Comparison of ENCODE assay signal across 9 cellular contexts in genomic region chr15:67833504-67834248, GRCh38. TPM values are rescaled to one million over a fixed set of nuclear protein-coding genes. Genes with fewer than 3 reads are reported as not detected.
DNase-seq lines count a peak whose midpoint lies in the region; ATAC-seq and TF ChIP-seq lines count a peak whose summit lies in the region.
"Had no signal": no experiment of that assay in that cellular context is flagged by ENCODE, and none has a peak within 500 bp of the region (broad histone marks: within the 10 kb centered on the region; RNA-seq: fewer than 3 reads in every experiment).

No MANE protein-coding gene starts in this region.

- H3K27ac Mint-ChIP-seq in CD4-positive, CD25-positive, alpha-beta regulatory T cell: peak overlapping the region in 1 of 3 donors; percentile 3
- no peak overlapping the region for H3K27ac Mint-ChIP-seq in activated CD8-positive, alpha-beta T cell treated with anti-CD3 and anti-CD28 coated beads, Interleukin-2, amount 10 ng/mL, durations not matched to agents 7 days and 5 days

- no peaks in the 10 kb centered on the region for H3K36me3 ChIP-seq in CD4-positive, CD25-positive, alpha-beta regulatory T cell (ENCODE audit: control insufficient read depth, insufficient read depth, low read length)
- no peaks in the 10 kb centered on the region for H3K36me3 ChIP-seq in HUES64 (ENCODE audit: insufficient read depth, low read length)
- no peaks in the 10 kb centered on the region for H3K36me3 ChIP-seq in uterus

- intact Hi-C loops in uterus (cut with DNase I; ENCODE audit: low total_unique reads): loop anchor here (10.0 kb wide), 1 partner anchor 379 kb away; no protein-coding TSS in a partner anchor

- peaks cover 58% of the 10 kb centered on the region for H3K4me1 ChIP-seq in CD4-positive, CD25-positive, alpha-beta regulatory T cell (ENCODE audit: control insufficient read depth, insufficient read depth, low read length, poor library complexity, severe bottlenecking)
- H3K4me1 ChIP-seq in HUES64 (ENCODE audit: insufficient read depth, low read length) (peaks cover 32% of the 10 kb centered on the region), uterus (peaks cover 0 to 27% of the 10 kb centered on the region in 2 donors)

- DNase-seq in CD4-positive, CD25-positive, alpha-beta regulatory T cell: peak in 2 of 3 donors; percentile 36 to 46
- peak; percentile 55 for DNase-seq in activated CD8-positive, alpha-beta T cell treated with anti-CD3 and anti-CD28 coated beads, Interleukin-2, amount 10 ng/mL, durations not matched to agents 7 days and 5 days
- DNase-seq in glomerular visceral epithelial cell (ENCODE audit: extremely low spot score) (peak; percentile 30), retinal pigment epithelial cell (ENCODE audit: low read depth) (no peak), NCI-H226 (no peak), uterus (no peak)

- H3K27ac ChIP-seq in CD4-positive, CD25-positive, alpha-beta regulatory T cell (ENCODE audit: insufficient read depth, low read length, poor library complexity, severe bottlenecking): no peak overlapping the region
- no peak overlapping the region for H3K27ac ChIP-seq in HUES64 (ENCODE audit: low read depth, low read length)
- no peak overlapping the region for H3K27ac ChIP-seq in uterus

- POLR2A ChIA-PET in activated CD8-positive, alpha-beta T cell treated with anti-CD3 and anti-CD28 coated beads, Interleukin-2, amount 10 ng/mL, durations not matched to agents 7 days and 5 days (lab: Charles Lee): interaction anchor here (0.9 kb wide), 1 partner anchor 13 kb away, joined by 3 read pairs; no protein-coding TSS in a partner anchor

- H3K9me3 ChIP-seq in CD4-positive, CD25-positive, alpha-beta regulatory T cell (ENCODE audit: control insufficient read depth in 2 of 2, low read length in 2 of 2): no peaks in the 10 kb centered on the region
- H3K9me3 ChIP-seq in HUES64 (ENCODE audit: insufficient read depth, low read depth, low read length): no peaks in the 10 kb centered on the region
- no peaks in the 10 kb centered on the region for H3K9me3 ChIP-seq in uterus

- peak in 1 of 2 donors; percentile 43 for ATAC-seq in CD4-positive, CD25-positive, alpha-beta regulatory T cell (ENCODE audit: low read depth in 2 of 2)
- ATAC-seq in activated CD8-positive, alpha-beta T cell treated with anti-CD3 and anti-CD28 coated beads, Interleukin-2, amount 10 ng/mL, durations not matched to agents 7 days and 5 days: peak; percentile 47
- ATAC-seq in GM18868 (IDR thresholded peaks at IDR 0.05; ENCODE audit: unreplicated experiment): no peak

- peak overlapping the region; percentile 78 for H3K4me3 ChIP-seq in CD4-positive, CD25-positive, alpha-beta regulatory T cell (ENCODE audit: low read depth, low read length)
- H3K4me3 ChIP-seq in HUES64 (ENCODE audit: low read length) (peak overlapping the region; percentile 52), retinal pigment epithelial cell (ENCODE audit: low read length) (no peak overlapping the region), uterus (no peak overlapping the region)

- peak overlapping the region; percentile 78 to 98 (median 88) for H3K4me3 Mint-ChIP-seq in CD4-positive, CD25-positive, alpha-beta regulatory T cell
- peak overlapping the region; percentile 66 for H3K4me3 Mint-ChIP-seq in activated CD8-positive, alpha-beta T cell treated with anti-CD3 and anti-CD28 coated beads, Interleukin-2, amount 10 ng/mL, durations not matched to agents 7 days and 5 days

- peaks cover 6 to 56% (median 22%) of the 10 kb centered on the region in 4 donors for H3K4me1 Mint-ChIP-seq in CD4-positive, CD25-positive, alpha-beta regulatory T cell
- H3K4me1 Mint-ChIP-seq in activated CD8-positive, alpha-beta T cell treated with anti-CD3 and anti-CD28 coated beads, Interleukin-2, amount 10 ng/mL, durations not matched to agents 7 days and 5 days (ENCODE audit: low read depth): peaks cover 52% of the 10 kb centered on the region

- H3K36me3 Mint-ChIP-seq in CD4-positive, CD25-positive, alpha-beta regulatory T cell: no peaks in the 10 kb centered on the region
- H3K36me3 Mint-ChIP-seq in activated CD8-positive, alpha-beta T cell treated with anti-CD3 and anti-CD28 coated beads, Interleukin-2, amount 10 ng/mL, durations not matched to agents 7 days and 5 days (ENCODE audit: low read depth): no peaks in the 10 kb centered on the region

- H3K27me3 ChIP-seq in CD4-positive, CD25-positive, alpha-beta regulatory T cell (ENCODE audit: control insufficient read depth, insufficient read depth, low read length): peaks cover 33% of the 10 kb centered on the region
- H3K27me3 ChIP-seq in HUES64 (ENCODE audit: insufficient read depth, low read length): peaks cover 100% of the 10 kb centered on the region
- peaks cover 53 to 64% of the 10 kb centered on the region in 2 donors for H3K27me3 ChIP-seq in uterus

- TF ChIP-seq CTCF in retinal pigment epithelial cell (conservative IDR thresholded peaks at IDR 0.05; ENCODE audit: low read depth, low read length) (peak; percentile 60), uterus (IDR thresholded peaks at IDR 0.05) (peak in 2 of 4 experiments; percentile 12 to 41)

- no peak for TF ChIP-seq POLR2A in uterus (IDR thresholded peaks at IDR 0.05)

- H3K9me3 Mint-ChIP-seq in CD4-positive, CD25-positive, alpha-beta regulatory T cell: peaks cover 0 to 4% (median 0%) of the 10 kb centered on the region in 7 donors
- H3K9me3 Mint-ChIP-seq in activated CD8-positive, alpha-beta T cell treated with anti-CD3 and anti-CD28 coated beads, Interleukin-2, amount 10 ng/mL, durations not matched to agents 7 days and 5 days (ENCODE audit: insufficient read depth): no peaks in the 10 kb centered on the region

- H3K27me3 Mint-ChIP-seq in CD4-positive, CD25-positive, alpha-beta regulatory T cell: peaks cover 89% of the 10 kb centered on the region
- peaks cover 79% of the 10 kb centered on the region for H3K27me3 Mint-ChIP-seq in activated CD8-positive, alpha-beta T cell treated with anti-CD3 and anti-CD28 coated beads, Interleukin-2, amount 10 ng/mL, durations not matched to agents 7 days and 5 days (ENCODE audit: low read depth)

- no peak overlapping the region for H3K9ac ChIP-seq in HUES64 (ENCODE audit: low read depth, low read length)

- CTCF ChIA-PET in activated CD8-positive, alpha-beta T cell treated with anti-CD3 and anti-CD28 coated beads, Interleukin-2, amount 10 ng/mL, durations not matched to agents 7 days and 5 days (lab: Charles Lee): interaction anchor here (2.0 to 2.4 kb wide), 2 partner anchors 50 to 377 kb away, joined by 13 read pairs; no protein-coding TSS in a partner anchor

- under 1% methylated on average over 46 of the region's 46 CpGs for WGBS in HUES64

RNA-seq across cellular contexts. Expression of gene RNU6-1, which starts 6.2 kb away (rescaled TPM):
- not detected for total RNA-seq in CD4-positive, CD25-positive, alpha-beta regulatory T cell
- polyA plus RNA-seq in CD4-positive, CD25-positive, alpha-beta regulatory T cell: not detected
- polyA plus RNA-seq in HUES64 (2013, experiment 1 of 2): under 0.01 TPM
- under 0.01 TPM for polyA plus RNA-seq in HUES64 (2013, experiment 2 of 2)
- total RNA-seq in activated CD8-positive, alpha-beta T cell treated with anti-CD3 and anti-CD28 coated beads, Interleukin-2, amount 10 ng/mL, durations not matched to agents 7 days and 5 days: not detected
- total RNA-seq in uterus: not detected
- total RNA-seq: HT1080 had no signal

RNA-seq across cellular contexts. Expression of gene SKOR1, which starts 8.4 kb away (rescaled TPM):
- 2.5 TPM for total RNA-seq in CD4-positive, CD25-positive, alpha-beta regulatory T cell
- polyA plus RNA-seq in CD4-positive, CD25-positive, alpha-beta regulatory T cell: not detected
- polyA plus RNA-seq in HUES64 (2013, experiment 1 of 2): 0.05 TPM
- polyA plus RNA-seq in HUES64 (2013, experiment 2 of 2): not detected
- under 1 TPM; 0.21 to 0.32 TPM for total RNA-seq in activated CD8-positive, alpha-beta T cell treated with anti-CD3 and anti-CD28 coated beads, Interleukin-2, amount 10 ng/mL, durations not matched to agents 7 days and 5 days
- total RNA-seq in uterus: 1 to 10 TPM in 1 of 4 donors, under 1 TPM in 2, not detected in 1; 0.35 to 1.7 (median 0.77) TPM
- total RNA-seq: HT1080 had no signal

Comparison
In these comparisons a context has a peak if more than half of its experiments do, and no peak if none do; other contexts are left out.
1. DNase-seq: peak in CD4-positive, CD25-positive, alpha-beta regulatory T cell (2 of 3), activated CD8-positive, alpha-beta T cell treated with anti-CD3 and anti-CD28 coated beads, Interleukin-2, amount 10 ng/mL, durations not matched to agents 7 days and 5 days (single experiment) and glomerular visceral epithelial cell (single experiment); none in retinal pigment epithelial cell (single experiment), NCI-H226 (single experiment) and uterus (0 of 2).
2. H3K4me3 ChIP-seq: peak in CD4-positive, CD25-positive, alpha-beta regulatory T cell (single experiment) and HUES64 (single experiment); none in retinal pigment epithelial cell (single experiment) and uterus (0 of 2).